Comparison of ENCODE assay signal across 8 cellular contexts in the genomic region with DNA sequence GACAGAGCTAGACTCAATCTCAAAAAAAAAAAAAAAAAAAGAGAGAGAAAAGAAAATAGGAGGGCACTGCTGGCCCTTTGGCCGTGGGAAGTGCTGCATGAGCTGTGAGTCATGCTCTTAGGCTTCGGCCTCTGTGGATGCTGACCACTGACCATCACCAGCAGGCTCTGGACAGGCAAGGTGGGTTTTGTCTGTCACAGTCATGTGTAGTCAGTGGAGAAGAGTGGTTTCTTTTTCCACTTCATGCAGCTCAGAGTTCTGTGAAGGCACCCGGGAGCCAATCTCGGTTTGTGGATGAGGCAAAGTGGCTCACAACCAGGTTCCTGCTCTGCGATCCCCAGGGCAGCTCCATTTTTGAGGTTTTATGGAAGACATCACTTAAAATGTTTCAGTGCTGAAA. TPM values are rescaled to one million over a fixed set of nuclear protein-coding genes. Genes with fewer than 3 reads are reported as not detected.
DNase-seq lines count a peak whose midpoint lies in the region; ATAC-seq and TF ChIP-seq lines count a peak whose summit lies in the region.
"Had no signal": no experiment of that assay in that cellular context is flagged by ENCODE, and none has a peak within 500 bp of the region (broad histone marks: within the 10 kb centered on the region; RNA-seq: fewer than 3 reads in every experiment).

No MANE protein-coding gene starts in this region.

- no peak for TF ChIP-seq EP300 in suprapubic skin (IDR thresholded peaks at IDR 0.05)

- DNase-seq in ELF-1 (ENCODE audit: low read depth, low spot score) (peak; percentile 15), skeletal muscle cell (ENCODE audit: low read depth) (peak; percentile 55), suprapubic skin (ENCODE audit: low spot score in 2 of 2) (no peak), Kasumi-1 (lab: John Stamatoyannopoulos, UW) (no peak), HUDEP-2 (lab: John Stamatoyannopoulos, UW; ENCODE audit: unreplicated experiment in 76 of 76) (no peak)
- DNase-seq in effector memory CD8-positive, alpha-beta T cell: no peak

- no peaks in the 10 kb centered on the region for H3K27me3 Mint-ChIP-seq in effector memory CD8-positive, alpha-beta T cell

- H3K36me3 Mint-ChIP-seq in effector memory CD8-positive, alpha-beta T cell (ENCODE audit: insufficient read depth): no peaks in the 10 kb centered on the region

- H3K27ac ChIP-seq in suprapubic skin: no peak overlapping the region
- H3K27ac ChIP-seq: SK-N-MC had no signal

- peaks cover 33 to 39% of the 10 kb centered on the region in 2 donors for H3K4me1 Mint-ChIP-seq in effector memory CD8-positive, alpha-beta T cell (ENCODE audit: low read depth in 2 of 2)

- peak overlapping the region; percentile 75 to 77 for H3K4me3 Mint-ChIP-seq in effector memory CD8-positive, alpha-beta T cell

- H3K4me3 ChIP-seq in skeletal muscle cell (ENCODE audit: low read depth, low read length) (no peak overlapping the region), suprapubic skin (no peak overlapping the region)
- H3K4me3 ChIP-seq: SK-N-MC had no signal

- H3K27me3 ChIP-seq in suprapubic skin: no peaks in the 10 kb centered on the region

- H3K4me1 ChIP-seq in suprapubic skin: peaks cover 10% of the 10 kb centered on the region

- ATAC-seq in SK-N-SH treated with all-trans-retinoic acid at 6 μM for 48 hours: peak; percentile 84
- peak; percentile 46 for ATAC-seq in effector memory CD8-positive, alpha-beta T cell (replicated peaks)

- no peaks in the 10 kb centered on the region for H3K9me3 ChIP-seq in suprapubic skin

- H3K36me3 ChIP-seq in suprapubic skin: no peaks in the 10 kb centered on the region

- peak overlapping the region; percentile 86 to 96 for H3K27ac Mint-ChIP-seq in effector memory CD8-positive, alpha-beta T cell

- no peaks in the 10 kb centered on the region for H3K9me3 Mint-ChIP-seq in effector memory CD8-positive, alpha-beta T cell

- WGBS in suprapubic skin: 74% methylated on average over 5 of the region's 5 CpGs

- no peak for TF ChIP-seq CTCF in suprapubic skin (IDR thresholded peaks at IDR 0.05)

- no peak for TF ChIP-seq POLR2A in suprapubic skin (IDR thresholded peaks at IDR 0.05)

TF ChIP-seq in SK-N-SH treated with all-trans-retinoic acid at 6 μM for 48 hours, 23 proteins besides CTCF, POLR2A, EP300 and RAD21:
- TF ChIP-seq ZFP3 (CRISPR knock-in tag; IDR thresholded peaks at IDR 0.05) (no peak), ISL1 (CRISPR knock-in tag; IDR thresholded peaks at IDR 0.05) (peak; percentile 56), TSHZ2 (CRISPR knock-in tag; IDR thresholded peaks at IDR 0.05) (no peak), GLIS3 (CRISPR knock-in tag; IDR thresholded peaks at IDR 0.05) (no peak)
TF ChIP-seq in SK-N-SH treated with all-trans-retinoic acid at 6 μM for 48 hours: peak in this region for 1.

RNA-seq across cellular contexts. Expression of gene PRTFDC1, which starts 58.1 kb away (rescaled TPM):
- total RNA-seq in suprapubic skin: under 1 TPM; 0.40 to 0.76 (median 0.69) TPM

Comparison
In these comparisons a context has a peak if more than half of its experiments do, and no peak if none do; other contexts are left out.
1. DNase-seq: peak in ELF-1 (single experiment) and skeletal muscle cell (single experiment); none in effector memory CD8-positive, alpha-beta T cell (0 of 3), suprapubic skin (0 of 2), Kasumi-1 (0 of 2) and HUDEP-2 (0 of 76).